18 cellular contexts compared by ENCODE assay signal in the genomic region with DNA sequence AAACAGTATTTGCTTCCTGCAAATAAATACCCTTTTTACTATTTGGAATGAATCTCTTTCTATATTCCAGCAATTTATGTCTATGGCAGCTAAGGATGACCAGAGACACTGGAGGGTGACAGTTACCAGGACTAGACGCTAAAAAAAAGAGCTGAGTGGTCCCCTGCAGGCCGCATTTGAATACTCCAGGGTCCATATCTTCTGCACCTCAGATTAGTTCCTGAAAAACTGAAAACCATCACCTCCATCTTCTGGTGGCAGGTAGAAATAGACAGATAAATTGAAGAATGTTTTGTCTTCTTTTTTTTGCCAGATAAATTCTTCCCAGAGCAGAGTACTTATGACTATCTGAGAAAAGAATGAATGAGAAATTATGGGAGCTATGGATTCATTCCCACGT.
"Had no signal": no experiment of that assay in that cellular context is flagged by ENCODE, and none has a peak within 500 bp of the region (broad histone marks: within the 10 kb centered on the region; RNA-seq: fewer than 3 reads in every experiment).

No MANE protein-coding gene starts in this region.

- H3K4me1 Mint-ChIP-seq: naive thymus-derived CD8-positive, alpha-beta T cell; stimulated activated memory B cell treated with anti-CD40 and anti-IgM and Interleukin-4, amounts not matched to agents 10 μg/mL and 1 μg/mL and 100 μg/mL, for 72 hours had no signal

- H3K4me3 ChIP-seq: breast epithelium, dorsolateral prefrontal cortex, esophagus squamous epithelium, mucosa of descending colon, tibial nerve had no signal

- H3K27ac ChIP-seq: breast epithelium, dorsolateral prefrontal cortex, esophagus squamous epithelium, foreskin keratinocyte, tibial nerve had no signal

- H3K27ac Mint-ChIP-seq: activated CD8-positive, alpha-beta T cell treated with anti-CD3 and anti-CD28 coated beads, Interleukin-2, amount 10 ng/mL, durations not matched to agents 7 days and 5 days; progenitor cell of endocrine pancreas; stimulated activated memory B cell treated with anti-CD40 and anti-IgM and Interleukin-4, amounts not matched to agents 10 μg/mL and 1 μg/mL and 100 μg/mL, for 72 hours had no signal

- H3K36me3 ChIP-seq: breast epithelium, esophagus squamous epithelium, tibial nerve had no signal

- ATAC-seq: activated CD8-positive, alpha-beta T cell treated with anti-CD3 and anti-CD28 coated beads, Interleukin-2, amount 10 ng/mL, durations not matched to agents 7 days and 5 days; foreskin keratinocyte; left colon; mucosa of descending colon; naive thymus-derived CD8-positive, alpha-beta T cell; right cardiac atrium; stimulated activated memory B cell treated with anti-CD40 and anti-IgM and Interleukin-4, amounts not matched to agents 10 μg/mL and 1 μg/mL and 100 μg/mL, for 72 hours had no signal

- H3K4me1 ChIP-seq: foreskin keratinocyte had no signal

- DNase-seq: activated CD4-positive, alpha-beta T cell treated with anti-CD3 and anti-CD28 coated beads for 48 hours; activated CD8-positive, alpha-beta memory T cell treated with anti-CD3 and anti-CD28 coated beads, Interleukin-2, amount 50 U/mL, for 48 hours; activated CD8-positive, alpha-beta T cell treated with anti-CD3 and anti-CD28 coated beads, Interleukin-2, amount 10 ng/mL, durations not matched to agents 7 days and 5 days; activated naive CD4-positive, alpha-beta T cell; aorta; dorsolateral prefrontal cortex; esophagus squamous epithelium; foreskin keratinocyte; left colon; mucosa of descending colon; nucleus accumbens; right cardiac atrium had no signal

- H3K4me3 Mint-ChIP-seq: activated CD8-positive, alpha-beta T cell treated with anti-CD3 and anti-CD28 coated beads, Interleukin-2, amount 10 ng/mL, durations not matched to agents 7 days and 5 days; naive thymus-derived CD8-positive, alpha-beta T cell; stimulated activated memory B cell treated with anti-CD40 and anti-IgM and Interleukin-4, amounts not matched to agents 10 μg/mL and 1 μg/mL and 100 μg/mL, for 72 hours had no signal

- FAIRE-seq: endometrium had no signal

- H3K27me3 ChIP-seq: breast epithelium, esophagus squamous epithelium, tibial nerve had no signal
